ENCODE assay signal across 8 cellular contexts in genomic region chr1:155128469-155128754, GRCh38. TPM values are rescaled to one million over a fixed set of nuclear protein-coding genes. Genes with fewer than 3 reads are reported as not detected.
DNase-seq lines count a peak whose midpoint lies in the region; ATAC-seq, FAIRE-seq and TF ChIP-seq lines count a peak whose summit lies in the region.

No MANE protein-coding gene starts in this region.

- H3K27me3 ChIP-seq in CD4-positive, CD25-positive, alpha-beta regulatory T cell (ENCODE audit: control insufficient read depth, insufficient read depth, low read length) = peaks cover 9% of the 10 kb centered on the region
- H3K27me3 ChIP-seq in endothelial cell of umbilical vein (ENCODE audit: control insufficient read depth in 2 of 2, insufficient read depth in 2 of 2, low read length in 2 of 2) (no peaks in the 10 kb centered on the region), ovary (no peaks in the 10 kb centered on the region)

- peaks cover 6% of the 10 kb centered on the region for H3K36me3 Mint-ChIP-seq in CD4-positive, CD25-positive, alpha-beta regulatory T cell

- intact Hi-C loops in endothelial cell of umbilical vein (cut with micrococcal nuclease) = loop anchor here (5.0 kb wide), 1 partner anchor 156 kb away; the partner anchor contains the start of genes CKS1B and SHC1
- intact Hi-C loops in ovary (cut with DNase I) = loop anchor here in 2 of 4 donors (5.0 kb wide), 1 partner anchor 36 kb away; no protein-coding TSS in a partner anchor

- no peak for ATAC-seq in CD4-positive, CD25-positive, alpha-beta regulatory T cell (ENCODE audit: low read depth in 2 of 2)
- no peak for ATAC-seq in HG03520 (IDR thresholded peaks at IDR 0.05; ENCODE audit: unreplicated experiment)

- H3K27me3 Mint-ChIP-seq in CD4-positive, CD25-positive, alpha-beta regulatory T cell = peaks cover 60% of the 10 kb centered on the region

- no peaks in the 10 kb centered on the region for H4K20me1 ChIP-seq in endothelial cell of umbilical vein (replicated peaks; ENCODE audit: control insufficient read depth, extremely low read depth, insufficient read depth, low read length)

- H3K9me3 Mint-ChIP-seq in CD4-positive, CD25-positive, alpha-beta regulatory T cell = no peaks in the 10 kb centered on the region

- H3K4me2 ChIP-seq in endothelial cell of umbilical vein (ENCODE audit: insufficient read depth, low read length) = peak overlapping the region; percentile 87

- DNase-seq in CD4-positive, CD25-positive, alpha-beta regulatory T cell = no peak
- DNase-seq in RWPE1 (ENCODE audit: low spot score) (no peak), endothelial cell of umbilical vein (ENCODE audit: low read depth, low spot score) (peak; percentile 29), ovary (no peak), activated gamma-delta T cell (lab: John Stamatoyannopoulos, UW) (no peak), SK-N-DZ (ENCODE audit: low spot score) (no peak), medulla oblongata (ENCODE audit: extremely low spot score) (no peak)

- dilution Hi-C loops in endothelial cell of umbilical vein (cut with MboI; ENCODE audit: extremely low pct_ligation_motif_present, low sequenced_read_pairs) = no loop called here

- CTCF ChIA-PET in RWPE1 (lab: Yijun Ruan, JAX) (interaction anchor here (0.6 to 1.6 kb wide), 5 partner anchors 16 to 159 kb away, joined by 3 to 14 read pairs (median 4); no protein-coding TSS in a partner anchor), endothelial cell of umbilical vein (lab: Charles Lee) (interaction anchor here (1.0 to 15.5 kb wide), 8 partner anchors 9 to 64 kb away, joined by 3 to 204 read pairs (median 6); partner anchors contain the start of gene KRTCAP2)

- TF ChIP-seq POLR2A in endothelial cell of umbilical vein (IDR thresholded peaks at IDR 0.05; ENCODE audit: low read depth, low read length) = no peak
- no peak for TF ChIP-seq POLR2A in ovary (IDR thresholded peaks at IDR 0.05)

- peaks cover 35% of the 10 kb centered on the region for H3K4me1 ChIP-seq in CD4-positive, CD25-positive, alpha-beta regulatory T cell (ENCODE audit: control insufficient read depth, insufficient read depth, low read length, poor library complexity, severe bottlenecking)
- H3K4me1 ChIP-seq in endothelial cell of umbilical vein (ENCODE audit: control insufficient read depth, extremely low read depth, insufficient read depth, low read length) = peaks cover 59% of the 10 kb centered on the region
- peaks cover 15% of the 10 kb centered on the region for H3K4me1 ChIP-seq in ovary (ENCODE audit: insufficient read depth)

- FAIRE-seq in endothelial cell of umbilical vein (lab: Jason Lieb, UNC) = no peak

- H3K9me1 ChIP-seq in endothelial cell of umbilical vein (replicated peaks; ENCODE audit: control insufficient read depth, extremely low read depth, insufficient read depth, low read length) = no peaks in the 10 kb centered on the region

- peaks cover 0 to 44% (median 21%) of the 10 kb centered on the region in 4 donors for H3K4me1 Mint-ChIP-seq in CD4-positive, CD25-positive, alpha-beta regulatory T cell

- 48 to 57% (median 50%) methylated on average over 1 of the region's 1 CpG for WGBS in ovary, 3 donors

- no peaks in the 10 kb centered on the region for H3K9me3 ChIP-seq in CD4-positive, CD25-positive, alpha-beta regulatory T cell (ENCODE audit: control insufficient read depth in 2 of 2, low read length in 2 of 2)
- no peaks in the 10 kb centered on the region for H3K9me3 ChIP-seq in endothelial cell of umbilical vein (replicated peaks; ENCODE audit: control insufficient read depth, insufficient read depth, low read length)
- no peaks in the 10 kb centered on the region for H3K9me3 ChIP-seq in ovary

- H3K79me2 ChIP-seq in endothelial cell of umbilical vein (ENCODE audit: control insufficient read depth, insufficient read depth, low read length) = peaks cover 29% of the 10 kb centered on the region

- TF ChIP-seq EP300 in ovary (IDR thresholded peaks at IDR 0.05) = no peak

- H3K4me3 ChIP-seq in CD4-positive, CD25-positive, alpha-beta regulatory T cell (ENCODE audit: low read depth, low read length) = peak overlapping the region; percentile 48
- peak overlapping the region; percentile 51 to 95 (median 91) for H3K4me3 ChIP-seq in endothelial cell of umbilical vein (replicated peaks in 1 of 3; ENCODE audit: insufficient read depth in 1 of 3, low read depth in 1 of 3, low read length in 3 of 3)
- H3K4me3 ChIP-seq in ovary = peak overlapping the region; percentile 63

- H3K27ac ChIP-seq in CD4-positive, CD25-positive, alpha-beta regulatory T cell (ENCODE audit: insufficient read depth, low read length, poor library complexity, severe bottlenecking) = no peak overlapping the region
- peak overlapping the region; percentile 98 for H3K27ac ChIP-seq in RWPE1
- H3K27ac ChIP-seq in endothelial cell of umbilical vein (ENCODE audit: insufficient read depth, low read depth, low read length) = peak overlapping the region; percentile 68
- no peak overlapping the region for H3K27ac ChIP-seq in ovary

- peak overlapping the region; percentile 75 to 87 (median 81) for H3K4me3 Mint-ChIP-seq in CD4-positive, CD25-positive, alpha-beta regulatory T cell

- TF ChIP-seq CTCF in RWPE1 (conservative IDR thresholded peaks at IDR 0.05; ENCODE audit: low read depth) (no peak), endothelial cell of umbilical vein (IDR thresholded peaks at IDR 0.05; ENCODE audit: extremely low read depth in 1 of 2, insufficient read depth in 1 of 2, low read depth in 1 of 2, low read length in 2 of 2) (no peak), ovary (IDR thresholded peaks at IDR 0.05) (no peak)

- H2AFZ ChIP-seq in endothelial cell of umbilical vein (ENCODE audit: low read depth, low read length) = no peak overlapping the region

- peak overlapping the region; percentile 21 to 84 (median 73) for H3K27ac Mint-ChIP-seq in CD4-positive, CD25-positive, alpha-beta regulatory T cell

- peak overlapping the region; percentile 92 for H3K9ac ChIP-seq in endothelial cell of umbilical vein (replicated peaks; ENCODE audit: extremely low read depth, insufficient read depth, low read length)

- no peaks in the 10 kb centered on the region for H3K36me3 ChIP-seq in CD4-positive, CD25-positive, alpha-beta regulatory T cell (ENCODE audit: control insufficient read depth, insufficient read depth, low read length)
- peaks cover 10 to 21% of the 10 kb centered on the region in 2 experiments for H3K36me3 ChIP-seq in endothelial cell of umbilical vein (ENCODE audit: control insufficient read depth in 2 of 2, extremely low read depth in 1 of 2, insufficient read depth in 2 of 2, low read length in 2 of 2)
- H3K36me3 ChIP-seq in ovary = no peaks in the 10 kb centered on the region

- POLR2A ChIA-PET in RWPE1 (lab: Yijun Ruan, JAX; ENCODE audit: low non-redundant PET) = no interaction called here
- POLR2A ChIA-PET in endothelial cell of umbilical vein (lab: Charles Lee) = interaction anchor here (0.9 kb wide), 1 partner anchor 39 kb away, joined by 4 read pairs; no protein-coding TSS in a partner anchor

- BruUV-seq in endothelial cell of umbilical vein (replicated peaks; lab: Mats Ljungman, UMichigan) = no TSS peak

RNA-seq across cellular contexts. Expression of gene EFNA1, which starts 0.7 kb away (rescaled TPM):
- 0.30 TPM for total RNA-seq in CD4-positive, CD25-positive, alpha-beta regulatory T cell
- 1 to 10 TPM; 1.4 to 6.8 (median 3.3) TPM for polyA plus RNA-seq in CD4-positive, CD25-positive, alpha-beta regulatory T cell
- total RNA-seq in endothelial cell of umbilical vein = 107 and 111 TPM in 2 replicates
- 289 and 295 TPM in 2 replicates for polyA plus RNA-seq in endothelial cell of umbilical vein
- 268 and 300 TPM in 2 replicates for polyA plus RNA-seq in endothelial cell of umbilical vein (2011; cell fraction: cytosol; rRNA removed)
- 383 and 395 TPM in 2 replicates for polyA plus RNA-seq in endothelial cell of umbilical vein (2011; cell fraction: nucleus; rRNA removed)
- polyA plus RNA-seq in endothelial cell of umbilical vein (2012) = 46.9 and 49.6 TPM in 2 replicates
- 211 and 255 TPM in 2 replicates for polyA minus RNA-seq in endothelial cell of umbilical vein
- 133 TPM for polyA minus RNA-seq in endothelial cell of umbilical vein (2011; cell fraction: cytosol; rRNA and poly(A)+ RNA removed)
- polyA minus RNA-seq in endothelial cell of umbilical vein (2011; cell fraction: nucleus; rRNA and poly(A)+ RNA removed) = 87.5 and 107 TPM in 2 replicates
- 10 to 100 TPM; 12.1 to 51.6 (median 16.6) TPM for total RNA-seq in ovary
- polyA plus RNA-seq in ovary = 10 to 100 TPM; 18.6 to 27.3 TPM
- 3.2 and 3.8 TPM in 2 replicates for polyA plus RNA-seq in SK-N-DZ (2014; cell fraction: cytosol; rRNA removed)
- polyA plus RNA-seq in SK-N-DZ (2014; cell fraction: nucleus; rRNA removed) = 3.3 and 4.0 TPM in 2 replicates

RNA-seq across cellular contexts. Expression of gene SLC50A1, which starts 7.2 kb away (rescaled TPM):
- 24.1 TPM for total RNA-seq in CD4-positive, CD25-positive, alpha-beta regulatory T cell
- 10 to 100 TPM; 45.1 to 59.3 (median 46.0) TPM for polyA plus RNA-seq in CD4-positive, CD25-positive, alpha-beta regulatory T cell
- total RNA-seq in endothelial cell of umbilical vein (29.5 and 30.8 TPM in 2 replicates), ovary (10 to 100 TPM; 10.8 to 31.4 (median 16.8) TPM)
- polyA plus RNA-seq in endothelial cell of umbilical vein (66.1 and 70.4 TPM in 2 replicates), ovary (10 to 100 TPM; 19.7 to 50.2 TPM)
- polyA plus RNA-seq in endothelial cell of umbilical vein (2011; cell fraction: cytosol; rRNA removed) = 50.3 and 53.2 TPM in 2 replicates
- polyA plus RNA-seq in endothelial cell of umbilical vein (2011; cell fraction: nucleus; rRNA removed) = 19.9 and 27.1 TPM in 2 replicates
- 24.9 and 28.5 TPM in 2 replicates for polyA plus RNA-seq in endothelial cell of umbilical vein (2012)
- polyA minus RNA-seq in endothelial cell of umbilical vein = 37.9 and 44.6 TPM in 2 replicates
- polyA minus RNA-seq in endothelial cell of umbilical vein (2011; cell fraction: cytosol; rRNA and poly(A)+ RNA removed) = 24.1 TPM
- polyA minus RNA-seq in endothelial cell of umbilical vein (2011; cell fraction: nucleus; rRNA and poly(A)+ RNA removed) = 9.4 and 13.5 TPM in 2 replicates
- 37.2 and 42.8 TPM in 2 replicates for polyA plus RNA-seq in SK-N-DZ (2014; cell fraction: cytosol; rRNA removed)
- polyA plus RNA-seq in SK-N-DZ (2014; cell fraction: nucleus; rRNA removed) = 18.7 and 19.9 TPM in 2 replicates

RNA-seq across cellular contexts. Expression of gene DPM3, which starts 11.9 kb away (rescaled TPM):
- 28.1 TPM for total RNA-seq in CD4-positive, CD25-positive, alpha-beta regulatory T cell
- polyA plus RNA-seq in CD4-positive, CD25-positive, alpha-beta regulatory T cell = 100 to 1,000 TPM in 3 of 4 donors, 10 to 100 TPM in 1; 98.3 to 116 (median 101) TPM
- total RNA-seq in endothelial cell of umbilical vein (69.6 and 78.8 TPM in 2 replicates), ovary (100 to 1,000 TPM in 1 of 7 donors, 10 to 100 TPM in 6; 59.3 to 126 (median 85.5) TPM)
- polyA plus RNA-seq in endothelial cell of umbilical vein (258 and 315 TPM in 2 replicates), ovary (100 to 1,000 TPM in 1 of 2 donors, under 1 TPM in 1; 0.70 to 168 TPM)
- polyA plus RNA-seq in endothelial cell of umbilical vein (2011; cell fraction: cytosol; rRNA removed) = 105 and 126 TPM in 2 replicates
- polyA plus RNA-seq in endothelial cell of umbilical vein (2011; cell fraction: nucleus; rRNA removed) = 31.3 and 32.5 TPM in 2 replicates
- polyA plus RNA-seq in endothelial cell of umbilical vein (2012) = 62.2 and 63.4 TPM in 2 replicates
- 16.3 and 17.2 TPM in 2 replicates for polyA minus RNA-seq in endothelial cell of umbilical vein
- 39.9 TPM for polyA minus RNA-seq in endothelial cell of umbilical vein (2011; cell fraction: cytosol; rRNA and poly(A)+ RNA removed)
- polyA minus RNA-seq in endothelial cell of umbilical vein (2011; cell fraction: nucleus; rRNA and poly(A)+ RNA removed) = 3.8 and 6.2 TPM in 2 replicates
- 102 and 118 TPM in 2 replicates for polyA plus RNA-seq in SK-N-DZ (2014; cell fraction: cytosol; rRNA removed)
- 110 and 199 TPM in 2 replicates for polyA plus RNA-seq in SK-N-DZ (2014; cell fraction: nucleus; rRNA removed)

RNA-seq across cellular contexts. Expression of gene KRTCAP2, which starts 44.7 kb away (rescaled TPM):
- total RNA-seq in CD4-positive, CD25-positive, alpha-beta regulatory T cell = 122 TPM
- 100 to 1,000 TPM; 468 to 537 (median 507) TPM for polyA plus RNA-seq in CD4-positive, CD25-positive, alpha-beta regulatory T cell
- total RNA-seq in endothelial cell of umbilical vein (170 and 207 TPM in 2 replicates), ovary (100 to 1,000 TPM in 6 of 7 donors, 10 to 100 TPM in 1; 96.5 to 209 (median 158) TPM)
- polyA plus RNA-seq in endothelial cell of umbilical vein (362 and 409 TPM in 2 replicates), ovary (100 to 1,000 TPM; 219 to 499 TPM)
- polyA plus RNA-seq in endothelial cell of umbilical vein (2011; cell fraction: cytosol; rRNA removed) = 298 and 301 TPM in 2 replicates
- 92.2 and 112 TPM in 2 replicates for polyA plus RNA-seq in endothelial cell of umbilical vein (2011; cell fraction: nucleus; rRNA removed)
- 200 and 222 TPM in 2 replicates for polyA plus RNA-seq in endothelial cell of umbilical vein (2012)
- 246 and 346 TPM in 2 replicates for polyA minus RNA-seq in endothelial cell of umbilical vein
- 286 TPM for polyA minus RNA-seq in endothelial cell of umbilical vein (2011; cell fraction: cytosol; rRNA and poly(A)+ RNA removed)
- 38.0 and 44.5 TPM in 2 replicates for polyA minus RNA-seq in endothelial cell of umbilical vein (2011; cell fraction: nucleus; rRNA and poly(A)+ RNA removed)
- 134 and 157 TPM in 2 replicates for polyA plus RNA-seq in SK-N-DZ (2014; cell fraction: cytosol; rRNA removed)
- polyA plus RNA-seq in SK-N-DZ (2014; cell fraction: nucleus; rRNA removed) = 147 and 176 TPM in 2 replicates

RNA-seq across cellular contexts. Expression of gene TRIM46, which starts 45.2 kb away (rescaled TPM):
- 6.1 TPM for total RNA-seq in CD4-positive, CD25-positive, alpha-beta regulatory T cell
- polyA plus RNA-seq in CD4-positive, CD25-positive, alpha-beta regulatory T cell = 1 to 10 TPM in 2 of 4 donors, under 1 TPM in 2; 0.44 to 1.6 (median 0.78) TPM
- total RNA-seq in endothelial cell of umbilical vein (9.6 and 10.0 TPM in 2 replicates), ovary (under 1 TPM in 6 of 7 donors, not detected in 1; 0.12 to 0.87 (median 0.54) TPM)
- polyA plus RNA-seq in endothelial cell of umbilical vein (9.5 and 12.7 TPM in 2 replicates), ovary (under 1 TPM; 0.12 to 0.24 TPM)
- 4.9 and 5.8 TPM in 2 replicates for polyA plus RNA-seq in endothelial cell of umbilical vein (2011; cell fraction: cytosol; rRNA removed)
- polyA plus RNA-seq in endothelial cell of umbilical vein (2011; cell fraction: nucleus; rRNA removed) = 20.9 and 24.0 TPM in 2 replicates
- polyA plus RNA-seq in endothelial cell of umbilical vein (2012) = 5.6 and 7.1 TPM in 2 replicates
- polyA minus RNA-seq in endothelial cell of umbilical vein = 7.2 and 10.3 TPM in 2 replicates
- polyA minus RNA-seq in endothelial cell of umbilical vein (2011; cell fraction: cytosol; rRNA and poly(A)+ RNA removed) = not detected
- polyA minus RNA-seq in endothelial cell of umbilical vein (2011; cell fraction: nucleus; rRNA and poly(A)+ RNA removed) = 10.0 and 11.3 TPM in 2 replicates
- 14.8 and 16.9 TPM in 2 replicates for polyA plus RNA-seq in SK-N-DZ (2014; cell fraction: cytosol; rRNA removed)
- polyA plus RNA-seq in SK-N-DZ (2014; cell fraction: nucleus; rRNA removed) = 40.2 and 65.8 TPM in 2 replicates

Comparison
In these comparisons a context has a peak if more than half of its experiments do, and no peak if none do; other contexts are left out.
1. H3K27ac ChIP-seq: peak in RWPE1 (single experiment) and endothelial cell of umbilical vein (single experiment); none in CD4-positive, CD25-positive, alpha-beta regulatory T cell (single experiment) and ovary (0 of 2).
2. RNA of gene EFNA1, which starts 0.7 kb away (total RNA-seq): 107 to 111 TPM in endothelial cell of umbilical vein and 12.1 to 51.6 TPM in ovary; 0.30 TPM in CD4-positive, CD25-positive, alpha-beta regulatory T cell (single experiment); every median in the first group is over 10 times any median in the second.
3. Peak in every context shown above with its lines, with median percentiles within 50 percentile points of each other: H3K4me3 ChIP-seq.